In the genomic region with DNA sequence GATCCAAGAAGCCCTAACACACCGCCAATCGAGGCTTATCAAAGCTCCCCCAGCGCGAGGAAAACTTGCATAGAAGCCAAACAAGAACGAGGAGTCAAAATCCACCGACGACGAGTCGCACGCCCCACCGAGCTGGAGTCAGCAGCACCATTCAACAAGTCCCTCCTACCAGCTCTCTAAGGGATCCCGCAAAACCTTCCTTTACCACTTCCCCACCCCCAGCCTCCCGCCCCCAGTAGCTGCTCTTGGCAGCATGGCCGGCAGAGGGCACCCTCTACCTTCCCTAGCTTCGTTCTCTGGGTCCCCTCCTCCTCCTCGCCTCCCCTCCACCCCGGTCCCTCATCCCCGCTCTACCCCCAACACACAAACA, we compare ENCODE assay signal across 8 cellular contexts. TPM values are rescaled to one million over a fixed set of nuclear protein-coding genes. Genes with fewer than 3 reads are reported as not detected.
DNase-seq lines count a peak whose midpoint lies in the region; ATAC-seq and TF ChIP-seq lines count a peak whose summit lies in the region.

No MANE protein-coding gene starts in this region.

- peak overlapping the region; percentile 86 for H3K27ac ChIP-seq in HCT116 (ENCODE audit: low read depth, low read length)

- TF ChIP-seq POLR2A in HCT116 (IDR thresholded peaks at IDR 0.05; ENCODE audit: borderline replicate concordance, extremely low read depth, insufficient read depth, insufficient read length) = no peak

- peak; percentile 70 for ATAC-seq in HCT116

- peaks cover 56% of the 10 kb centered on the region for H3K4me1 Mint-ChIP-seq in brain

- no peaks in the 10 kb centered on the region for H3K9me2 ChIP-seq in HCT116 (ENCODE audit: insufficient read depth)

- peaks cover 87% of the 10 kb centered on the region for H3K27me3 Mint-ChIP-seq in brain

- peak overlapping the region; percentile 89 to 93 (median 89) for H3K4me3 Mint-ChIP-seq in brain

- POLR2A ChIA-PET in HCT116 (lab: Charles Lee) = interaction anchor here (0.8 to 1.0 kb wide), 4 partner anchors 444 to 1460 kb away, joined by 3 read pairs; no protein-coding TSS in a partner anchor

- intact Hi-C loops in HCT116 (cut with micrococcal nuclease) = loop anchor here (1.0 to 10.0 kb wide), 9 partner anchors 644 to 1736 kb away; no protein-coding TSS in a partner anchor

- H3K4me2 ChIP-seq in HCT116 (ENCODE audit: low read length) = peak overlapping the region; percentile 91

- RAD21 ChIA-PET in HCT116 (lab: Charles Lee; ENCODE audit: low non-redundant PET in 1 of 2, low total read pairs in 2 of 2, uncharacterized antibody in 2 of 2, unreplicated experiment in 2 of 2) = interaction anchor here (0.6 to 3.1 kb wide), 14 partner anchors 19 to 1630 kb away, joined by 3 to 24 read pairs (median 7); no protein-coding TSS in a partner anchor

- no peaks in the 10 kb centered on the region for H3K27me3 ChIP-seq in HCT116 (ENCODE audit: insufficient read depth, low read length)

- H3K4me1 ChIP-seq in HCT116 (ENCODE audit: control insufficient read depth in 1 of 2, insufficient read depth in 2 of 2, low read length in 2 of 2) = peaks cover 42 to 58% of the 10 kb centered on the region in 2 experiments

- H3K36me3 ChIP-seq in HCT116 (ENCODE audit: control insufficient read depth in 1 of 2, insufficient read depth in 2 of 2, low read length in 2 of 2) = 0 out of 4 replicates have a peak, but pooled peaks cover 0 to 5% of the 10 kb centered on the region in 2 experiments

- peaks cover 74% of the 10 kb centered on the region for H3K79me2 ChIP-seq in HCT116 (ENCODE audit: insufficient read depth, low read length)

- no peaks in the 10 kb centered on the region for H3K9me3 ChIP-seq in HCT116 (ENCODE audit: control insufficient read depth in 1 of 2, insufficient read depth in 1 of 2, low read depth in 1 of 2, low read length in 2 of 2)

- H3K27ac Mint-ChIP-seq in brain = peak overlapping the region in 3 of 5 experiments; percentile 29 to 53 (median 47)

- H3K36me3 Mint-ChIP-seq in brain = no peaks in the 10 kb centered on the region

- TF ChIP-seq CTCF in HCT116 (IDR thresholded peaks at IDR 0.05 in 2 of 3, conservative IDR thresholded peaks at IDR 0.05 in 1 of 3; ENCODE audit: borderline replicate concordance in 1 of 3, insufficient read depth in 1 of 3, low read depth in 2 of 3, low read length in 2 of 3) (peak; percentile 54 to 80 (median 78); a peak in 5 of 6 replicates), brain (conservative IDR thresholded peaks at IDR 0.05) (peak; percentile 90 to 92)

- peak overlapping the region; percentile 77 for H3K9ac ChIP-seq in HCT116 (ENCODE audit: low read length)

- H3K4me3 ChIP-seq in HCT116 (replicated peaks in 1 of 2; ENCODE audit: low read depth in 1 of 2, low read length in 2 of 2) = peak overlapping the region; percentile 69 to 86

- no TSS peak for BruUV-seq in HCT116 (replicated peaks; lab: Mats Ljungman, UMichigan)

- H3K9me3 Mint-ChIP-seq in brain = no peaks in the 10 kb centered on the region

- H2AFZ ChIP-seq in HCT116 (ENCODE audit: low read depth, low read length, poor library complexity, severe bottlenecking) = peak overlapping the region; percentile 11

- CTCF ChIA-PET in HCT116 (lab: Charles Lee) = interaction anchor here (0.6 to 5.0 kb wide), 21 partner anchors 10 to 1635 kb away, joined by 3 to 69 read pairs (median 4); partner anchors contain the start of genes KIF18A and METTL15

- DNase-seq in NCI-H2081 (lab: John Stamatoyannopoulos, UW) (peak; percentile 72 to 81), NCI-H2081 treated with DMSO at 0.1 percent for 48 hours (lab: John Stamatoyannopoulos, UW) (no peak), HCT116 (ENCODE audit: low read depth, low spot score) (peak; percentile 82), M059J (ENCODE audit: low read depth) (peak; percentile 92), T-helper 2 cell (peak in 3 of 5 experiments; percentile 16 to 66 (median 41)), iPS-NIHi11 (ENCODE audit: low spot score) (peak; percentile 84)
- peak; percentile 58 to 66 (median 61) for DNase-seq in stimulated activated CD4-positive, alpha-beta T cell treated with anti-CD3 and anti-CD28 coated beads, Interleukin-12 subunit alpha, Interleukin-12 subunit beta, amount 100 ng/mL, for 48 hours (ENCODE audit: low read depth in 2 of 3, low spot score in 1 of 3)

- peak; percentile 79 for TF ChIP-seq RAD21 in HCT116 (IDR thresholded peaks at IDR 0.05; ENCODE audit: low read depth)

- peaks cover 17% of the 10 kb centered on the region; the same call in 1 of the 2 replicates for H4K20me1 ChIP-seq in HCT116 (ENCODE audit: insufficient read depth)

TF ChIP-seq in HCT116, 20 proteins besides CTCF, POLR2A, EP300 and RAD21:
- TF ChIP-seq POLR2AphosphoS5 (IDR thresholded peaks at IDR 0.05; ENCODE audit: low read depth, low read length) = peak; percentile 51; the same call in 1 of the 2 replicates
- TF ChIP-seq FOSL1 (IDR thresholded peaks at IDR 0.05; ENCODE audit: low read depth) = no peak
- no peak for TF ChIP-seq CBX3 (IDR thresholded peaks at IDR 0.05; ENCODE audit: low read depth)

RNA-seq across cellular contexts. Expression of gene BDNF, which starts 1.4 kb away (rescaled TPM):
- total RNA-seq in HCT116 (2021; ENCODE audit: unreplicated experiment) = 22.0 TPM
- 3.9 and 5.0 TPM in 2 replicates for polyA plus RNA-seq in HCT116 (2012)
- total RNA-seq in M059J (2014; rRNA removed; shearing (Covaris generic)) = 35.4 and 46.9 TPM in 2 replicates
- 0.10 TPM for polyA plus RNA-seq in brain (ENCODE audit: insufficient read depth, low read depth, low replicate concordance)
